Comparison of ENCODE assay signal across 18 cellular contexts in the genomic region with DNA sequence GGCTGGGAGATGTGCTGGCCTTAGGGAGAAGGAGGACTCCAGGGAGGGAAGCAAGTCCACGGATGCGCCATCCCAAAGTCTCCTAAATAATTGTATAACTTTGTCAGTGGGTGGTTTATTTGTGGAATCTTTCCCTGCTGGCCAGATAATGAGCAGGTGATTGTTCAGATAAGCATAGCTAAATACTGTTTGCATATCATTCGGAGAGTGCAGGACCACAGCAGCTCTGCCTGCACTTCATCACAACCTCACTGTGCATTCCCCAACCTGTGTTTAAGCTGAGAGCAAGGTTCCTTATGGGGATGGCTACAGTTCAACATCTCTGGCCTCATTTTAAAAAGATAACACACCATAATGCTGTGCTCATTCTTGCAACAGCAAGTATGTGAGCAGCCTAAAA.
"Had no signal": no experiment of that assay in that cellular context is flagged by ENCODE, and none has a peak within 500 bp of the region (broad histone marks: within the 10 kb centered on the region; RNA-seq: fewer than 3 reads in every experiment).

No MANE protein-coding gene starts in this region.

- H3K4me1 Mint-ChIP-seq: immature natural killer cell, memory B cell, natural killer cell had no signal

- ATAC-seq: gastroesophageal sphincter, lower lobe of right lung, natural killer cell had no signal

- DNase-seq: effector memory CD4-positive, alpha-beta T cell; esophagus squamous epithelium; foreskin fibroblast; glutamatergic neuron; immature natural killer cell; left ventricle myocardium inferior; lower lobe of right lung; natural killer cell; small intestine; stimulated activated CD4-positive, alpha-beta T cell treated with anti-CD3 and anti-CD28 coated beads, Interleukin-12 subunit alpha, Interleukin-12 subunit beta, amount 100 ng/mL, for 4 hours; stimulated activated naive CD4-positive, alpha-beta T cell; stomach; substantia nigra; transverse colon had no signal

- H3K9me3 Mint-ChIP-seq: memory B cell, mesothelial cell of epicardium, natural killer cell, neural crest cell had no signal

- H3K27ac Mint-ChIP-seq: immature natural killer cell, memory B cell, mesothelial cell of epicardium, natural killer cell had no signal

- H3K4me3 Mint-ChIP-seq: immature natural killer cell, memory B cell, mesothelial cell of epicardium, natural killer cell, neural crest cell had no signal

- H3K36me3 Mint-ChIP-seq: immature natural killer cell, memory B cell, mesothelial cell of epicardium, natural killer cell had no signal
